23 cellular contexts compared by ENCODE assay signal in genomic region chr11:109819410-109819809, GRCh38.
"Had no signal": no experiment of that assay in that cellular context is flagged by ENCODE, and none has a peak within 500 bp of the region (broad histone marks: within the 10 kb centered on the region; RNA-seq: fewer than 3 reads in every experiment).

No MANE protein-coding gene starts in this region.

- ATAC-seq: activated CD8-positive, alpha-beta memory T cell treated with anti-CD3 and anti-CD28 coated beads, Interleukin-2, amount 10 ng/mL, durations not matched to agents 7 days and 5 days; activated T-helper 17 cell treated with anti-CD3 and anti-CD28 coated beads, Interleukin-2, amount 50 U/mL, for 72 hours; naive thymus-derived CD4-positive, alpha-beta T cell; sciatic nerve; stimulated activated effector memory CD8-positive, alpha-beta T cell treated with anti-CD3 and anti-CD28 coated beads, Interleukin-12 subunit alpha, Interleukin-12 subunit beta, amount 100 ng/mL, for 72 hours had no signal

- H3K27me3 Mint-ChIP-seq: activated CD4-positive, alpha-beta memory T cell treated with anti-CD3 and anti-CD28 coated beads, Interleukin-2, amount 10 ng/mL, durations not matched to agents 7 days and 5 days; activated T-helper 17 cell treated with anti-CD3 and anti-CD28 coated beads, Interleukin-2, amount 50 U/mL, for 72 hours had no signal

- H3K4me1 Mint-ChIP-seq: activated CD4-positive, alpha-beta memory T cell treated with anti-CD3 and anti-CD28 coated beads, Interleukin-2, amount 10 ng/mL, durations not matched to agents 7 days and 5 days; activated naive CD8-positive, alpha-beta T cell treated with anti-CD3 and anti-CD28 coated beads for 36 hours; activated T-helper 17 cell treated with anti-CD3 and anti-CD28 coated beads, Interleukin-2, amount 50 U/mL, for 72 hours; stimulated activated effector memory CD8-positive, alpha-beta T cell treated with anti-CD3 and anti-CD28 coated beads, Interleukin-12 subunit alpha, Interleukin-12 subunit beta, amount 100 ng/mL, for 72 hours had no signal

- H3K9me3 Mint-ChIP-seq: activated CD4-positive, alpha-beta memory T cell treated with anti-CD3 and anti-CD28 coated beads, Interleukin-2, amount 10 ng/mL, durations not matched to agents 7 days and 5 days; activated naive CD8-positive, alpha-beta T cell treated with anti-CD3 and anti-CD28 coated beads for 36 hours; activated T-helper 17 cell treated with anti-CD3 and anti-CD28 coated beads, Interleukin-2, amount 50 U/mL, for 72 hours had no signal

- H3K36me3 ChIP-seq: ovary, stomach, vagina had no signal

- H3K4me3 ChIP-seq: ovary, stomach, vagina had no signal

- H3K4me1 ChIP-seq: stomach, vagina had no signal

- H3K4me3 Mint-ChIP-seq: activated CD4-positive, alpha-beta memory T cell treated with anti-CD3 and anti-CD28 coated beads, Interleukin-2, amount 10 ng/mL, durations not matched to agents 7 days and 5 days; activated CD8-positive, alpha-beta memory T cell treated with anti-CD3 and anti-CD28 coated beads, Interleukin-2, amount 10 ng/mL, durations not matched to agents 7 days and 5 days; activated naive CD8-positive, alpha-beta T cell treated with anti-CD3 and anti-CD28 coated beads for 36 hours; activated T-helper 17 cell treated with anti-CD3 and anti-CD28 coated beads, Interleukin-2, amount 50 U/mL, for 72 hours; stimulated activated effector memory CD8-positive, alpha-beta T cell treated with anti-CD3 and anti-CD28 coated beads, Interleukin-12 subunit alpha, Interleukin-12 subunit beta, amount 100 ng/mL, for 72 hours had no signal

- DNase-seq: activated CD4-positive, alpha-beta memory T cell treated with anti-CD3 and anti-CD28 coated beads, Interleukin-2, amount 10 ng/mL, durations not matched to agents 7 days and 5 days; activated CD4-positive, alpha-beta T cell treated with anti-CD3 and anti-CD28 coated beads for 48 hours; activated CD4-positive, CD25-positive, alpha-beta regulatory T cell; activated CD8-positive, alpha-beta memory T cell treated with anti-CD3 and anti-CD28 coated beads, Interleukin-2, amount 10 ng/mL, durations not matched to agents 7 days and 5 days; activated naive CD4-positive, alpha-beta T cell; activated naive CD8-positive, alpha-beta T cell treated with anti-CD3 and anti-CD28 coated beads for 36 hours; activated T-cell treated with anti-CD3 and anti-CD28 coated beads, Interleukin-2, amount 50 U/mL, for 1 hour; amniotic stem cell; dermis blood vessel endothelial cell; effector memory CD4-positive, alpha-beta T cell; foreskin melanocyte; hypothalamus; mesenchymal stem cell; naive thymus-derived CD4-positive, alpha-beta T cell; ovary; stimulated activated CD4-positive, alpha-beta T cell treated with anti-CD3 and anti-CD28 coated beads, Interleukin-4, amount 100 ng/mL, for 24 hours; stomach; T1000; trophoblast cell had no signal

- H3K27ac Mint-ChIP-seq: activated CD4-positive, alpha-beta memory T cell treated with anti-CD3 and anti-CD28 coated beads, Interleukin-2, amount 10 ng/mL, durations not matched to agents 7 days and 5 days; activated CD8-positive, alpha-beta memory T cell treated with anti-CD3 and anti-CD28 coated beads, Interleukin-2, amount 10 ng/mL, durations not matched to agents 7 days and 5 days; activated naive CD8-positive, alpha-beta T cell treated with anti-CD3 and anti-CD28 coated beads for 36 hours; activated T-helper 17 cell treated with anti-CD3 and anti-CD28 coated beads, Interleukin-2, amount 50 U/mL, for 72 hours; naive thymus-derived CD4-positive, alpha-beta T cell; stimulated activated effector memory CD8-positive, alpha-beta T cell treated with anti-CD3 and anti-CD28 coated beads, Interleukin-12 subunit alpha, Interleukin-12 subunit beta, amount 100 ng/mL, for 72 hours had no signal

- H3K9me3 ChIP-seq: ovary, stomach, vagina had no signal

- H3K27me3 ChIP-seq: ovary, stomach, vagina had no signal

- H3K27ac ChIP-seq: ovary, stomach, vagina had no signal

- H3K36me3 Mint-ChIP-seq: activated CD8-positive, alpha-beta memory T cell treated with anti-CD3 and anti-CD28 coated beads, Interleukin-2, amount 10 ng/mL, durations not matched to agents 7 days and 5 days; activated naive CD8-positive, alpha-beta T cell treated with anti-CD3 and anti-CD28 coated beads for 36 hours; naive thymus-derived CD4-positive, alpha-beta T cell; stimulated activated effector memory CD8-positive, alpha-beta T cell treated with anti-CD3 and anti-CD28 coated beads, Interleukin-12 subunit alpha, Interleukin-12 subunit beta, amount 100 ng/mL, for 72 hours had no signal
